In genomic region chr2:60899892-60900249, GRCh38 we compare ENCODE assay signal across 13 cellular contexts. TPM values are rescaled to one million over a fixed set of nuclear protein-coding genes. Genes with fewer than 3 reads are reported as not detected.
DNase-seq lines count a peak whose midpoint lies in the region; ATAC-seq lines count a peak whose summit lies in the region.
"Had no signal": no experiment of that assay in that cellular context is flagged by ENCODE, and none has a peak within 500 bp of the region (broad histone marks: within the 10 kb centered on the region; RNA-seq: fewer than 3 reads in every experiment).

No MANE protein-coding gene starts in this region.

- ATAC-seq in GM18858 (IDR thresholded peaks at IDR 0.05; ENCODE audit: unreplicated experiment) (peak; percentile 39), GM19372 (IDR thresholded peaks at IDR 0.05; ENCODE audit: low read depth, unreplicated experiment) (peak; percentile 54), HG03135 (IDR thresholded peaks at IDR 0.05; ENCODE audit: unreplicated experiment) (peak; percentile 22), HG03520 (IDR thresholded peaks at IDR 0.05; ENCODE audit: unreplicated experiment) (no peak), HG03565 (IDR thresholded peaks at IDR 0.05; ENCODE audit: unreplicated experiment) (no peak)

- DNase-seq in immature natural killer cell = no peak
- no peak for DNase-seq in posterior vena cava (ENCODE audit: low spot score)
- DNase-seq: adrenal gland, HFFc6, KBM-7, NCI-H146, NCI-H526, small intestine had no signal

- peaks cover 28 to 36% (median 35%) of the 10 kb centered on the region in 3 donors for H3K36me3 Mint-ChIP-seq in immature natural killer cell

- no peak overlapping the region for H3K4me3 Mint-ChIP-seq in immature natural killer cell
- H3K4me3 Mint-ChIP-seq: HFFc6 had no signal

- H3K9me3 Mint-ChIP-seq in immature natural killer cell = no peaks in the 10 kb centered on the region
- H3K9me3 Mint-ChIP-seq: HFFc6 had no signal

- peaks cover 0 to 8% (median 7%) of the 10 kb centered on the region in 3 donors for H3K27me3 Mint-ChIP-seq in immature natural killer cell (ENCODE audit: low read depth in 3 of 3)

- intact Hi-C loops in posterior vena cava (cut with DNase I) = no loop called here

- H3K27ac Mint-ChIP-seq in immature natural killer cell = peak overlapping the region; percentile 30 to 85 (median 70)
- H3K27ac Mint-ChIP-seq: HFFc6 had no signal

- H3K4me1 Mint-ChIP-seq in immature natural killer cell = peaks cover 15 to 43% of the 10 kb centered on the region in 2 donors

RNA-seq across cellular contexts. Expression of gene REL, which starts 18.5 kb away (rescaled TPM):
- polyA plus RNA-seq in immature natural killer cell = 10 to 100 TPM in 2 of 3 donors, 1 to 10 TPM in 1; 6.4 to 47.7 (median 21.7) TPM
- 10 to 100 TPM; 14.3 to 15.1 TPM for total RNA-seq in posterior vena cava

Comparison
In these comparisons a context has a peak if more than half of its experiments do, and no peak if none do; other contexts are left out.
1. ATAC-seq: peak in GM18858 (single experiment), GM19372 (single experiment) and HG03135 (single experiment); none in HG03520 (single experiment) and HG03565 (single experiment).